Comparison of ENCODE assay signal across 21 cellular contexts in genomic region chr17:81656118-81656743, GRCh38. TPM values are rescaled to one million over a fixed set of nuclear protein-coding genes. Genes with fewer than 3 reads are reported as not detected.
DNase-seq lines count a peak whose midpoint lies in the region; ATAC-seq and TF ChIP-seq lines count a peak whose summit lies in the region.
"Had no signal": no experiment of that assay in that cellular context is flagged by ENCODE, and none has a peak within 500 bp of the region (broad histone marks: within the 10 kb centered on the region; RNA-seq: fewer than 3 reads in every experiment).

TSS of gene PDE6G (minus strand) at chr17:81656542. CDS start at chr17:81653305, 3,237 bp downstream.

- H3K4me3 Mint-ChIP-seq in IgD-negative memory B cell (no peak within 1 kb of the TSS), nephron progenitor cell (no peak within 1 kb of the TSS), T-helper 17 cell (no peak within 1 kb of the TSS)
- no peak within 1 kb of the TSS for H3K4me3 Mint-ChIP-seq in activated T-helper 17 cell treated with anti-CD3 and anti-CD28 coated beads, Interleukin-2, amount 50 U/mL, for 72 hours
- H3K4me3 Mint-ChIP-seq: effector memory CD8-positive, alpha-beta T cell had no signal

- no peak for TF ChIP-seq CTCF in nephron progenitor cell (IDR thresholded peaks at IDR 0.05)

- no peaks in the 10 kb centered on the region for H3K9me3 Mint-ChIP-seq in IgD-negative memory B cell
- no peaks in the 10 kb centered on the region for H3K9me3 Mint-ChIP-seq in activated T-helper 17 cell treated with anti-CD3 and anti-CD28 coated beads, Interleukin-2, amount 50 U/mL, for 72 hours
- no peaks in the 10 kb centered on the region for H3K9me3 Mint-ChIP-seq in nephron progenitor cell
- H3K9me3 Mint-ChIP-seq: activated naive CD4-positive, alpha-beta T cell treated with anti-CD3 and anti-CD28 coated beads, Interleukin-2, amount 50 U/mL, for 72 hours; effector memory CD8-positive, alpha-beta T cell had no signal

- H3K27ac Mint-ChIP-seq in IgD-negative memory B cell (peak within 1 kb of the TSS in 2 of 3 donors; percentile 43 to 81), nephron progenitor cell (peak within 1 kb of the TSS; percentile 81), T-helper 17 cell (no peak within 1 kb of the TSS)
- peak within 1 kb of the TSS; percentile 17 for H3K27ac Mint-ChIP-seq in activated T-helper 17 cell treated with anti-CD3 and anti-CD28 coated beads, Interleukin-2, amount 50 U/mL, for 72 hours
- H3K27ac Mint-ChIP-seq: activated naive CD4-positive, alpha-beta T cell treated with anti-CD3 and anti-CD28 coated beads, Interleukin-2, amount 50 U/mL, for 72 hours; effector memory CD8-positive, alpha-beta T cell had no signal

- H3K27me3 Mint-ChIP-seq in IgD-negative memory B cell: peaks cover 17% of the 10 kb centered on the region
- H3K27me3 Mint-ChIP-seq in activated T-helper 17 cell treated with anti-CD3 and anti-CD28 coated beads, Interleukin-2, amount 50 U/mL, for 72 hours: peaks cover 4% of the 10 kb centered on the region
- H3K27me3 Mint-ChIP-seq in nephron progenitor cell (ENCODE audit: low read depth, poor library complexity): peaks cover 3% of the 10 kb centered on the region
- peaks cover 12% of the 10 kb centered on the region for H3K27me3 Mint-ChIP-seq in T-helper 17 cell

- H3K4me1 Mint-ChIP-seq in IgD-negative memory B cell (peaks cover 0 to 5% (median 3%) of the 10 kb centered on the region in 3 donors), nephron progenitor cell (peaks cover 32% of the 10 kb centered on the region), T-helper 17 cell (peaks cover 15% of the 10 kb centered on the region)
- peaks cover 5% of the 10 kb centered on the region for H3K4me1 Mint-ChIP-seq in activated T-helper 17 cell treated with anti-CD3 and anti-CD28 coated beads, Interleukin-2, amount 50 U/mL, for 72 hours

- no peaks in the 10 kb centered on the region for H3K36me3 Mint-ChIP-seq in IgD-negative memory B cell
- no peaks in the 10 kb centered on the region for H3K36me3 Mint-ChIP-seq in activated T-helper 17 cell treated with anti-CD3 and anti-CD28 coated beads, Interleukin-2, amount 50 U/mL, for 72 hours (ENCODE audit: low read depth)
- H3K36me3 Mint-ChIP-seq in nephron progenitor cell (ENCODE audit: low read depth): no peaks in the 10 kb centered on the region
- peaks cover 2% of the 10 kb centered on the region for H3K36me3 Mint-ChIP-seq in T-helper 17 cell (ENCODE audit: low read depth)

- DNase-seq in T-helper 2 cell (no peak), nephron progenitor cell (no peak), inferior parietal cortex (ENCODE audit: extremely low spot score) (no peak), T-helper 17 cell (no peak)
- DNase-seq: 8988T; activated T-cell treated with anti-CD3 and anti-CD28 coated beads, Interleukin-2, amount 50 U/mL, for 48 hours; AML-193; COR-L47; effector memory CD8-positive, alpha-beta T cell; left ventricle myocardium inferior; midbrain; NCI-H1436 treated with DMSO at 0.1 percent for 48 hours; NCI-H524 treated with DMSO at 0.1 percent for 48 hours; upper lobe of right lung had no signal

- ATAC-seq in activated T-helper 17 cell treated with anti-CD3 and anti-CD28 coated beads, Interleukin-2, amount 50 U/mL, for 72 hours (replicated peaks): no peak
- ATAC-seq in HG03457 (IDR thresholded peaks at IDR 0.05; ENCODE audit: unreplicated experiment) (no peak), T-helper 17 cell (no peak)
- ATAC-seq: activated naive CD4-positive, alpha-beta T cell treated with anti-CD3 and anti-CD28 coated beads, Interleukin-2, amount 50 U/mL, for 72 hours; effector memory CD8-positive, alpha-beta T cell; upper lobe of right lung had no signal

- H3K9me3 ChIP-seq in T-helper 17 cell (ENCODE audit: control insufficient read depth, low read length, poor library complexity, severe bottlenecking): no peaks in the 10 kb centered on the region
- H3K9me3 ChIP-seq: HAP-1, left ventricle myocardium inferior, upper lobe of right lung had no signal

- intact Hi-C loops in T-helper 2 cell treated with Interferon-gamma antibody and Interleukin-4, amounts not matched to agents 100 ng/mL and 5 ng/mL, for 36 hours (cut with micrococcal nuclease): no loop called here

RNA-seq across cellular contexts. Expression of gene PDE6G, which starts in this region (rescaled TPM):
- 23.4 and 27.9 TPM in 2 replicates for total RNA-seq in T-helper 2 cell treated with Interferon-gamma antibody and Interleukin-4, amounts not matched to agents 100 ng/mL and 5 ng/mL, for 36 hours
- 1.5 TPM for polyA plus RNA-seq in IgD-negative memory B cell
- total RNA-seq in activated T-helper 17 cell treated with anti-CD3 and anti-CD28 coated beads, Interleukin-2, amount 50 U/mL, for 72 hours: 1 to 10 TPM in 1 of 2 donors, under 1 TPM in 1; 0.89 to 1.6 TPM
- total RNA-seq in T-helper 17 cell: 1 to 10 TPM in 1 of 2 donors, under 1 TPM in 1; 0.50 to 2.2 TPM
- total RNA-seq: left ventricle myocardium inferior, Right ventricle myocardium inferior had no signal
